ENCODE assay signal across 8 cellular contexts in genomic region chr17:76909971-76910760, GRCh38. TPM values are rescaled to one million over a fixed set of nuclear protein-coding genes. Genes with fewer than 3 reads are reported as not detected.
DNase-seq lines count a peak whose midpoint lies in the region; ATAC-seq and TF ChIP-seq lines count a peak whose summit lies in the region.

No MANE protein-coding gene starts in this region.

- CTCF ChIA-PET in OCI-LY7 (lab: Charles Lee; ENCODE audit: unreplicated experiment) = no interaction called here

- no peak for TF ChIP-seq EP300 in suprapubic skin (IDR thresholded peaks at IDR 0.05)

- H3K36me3 ChIP-seq in OCI-LY7 (ENCODE audit: insufficient read depth, low read length) (no peaks in the 10 kb centered on the region), brain microvascular endothelial cell (replicated peaks) (no peaks in the 10 kb centered on the region), lung (ENCODE audit: control insufficient read depth in 2 of 2, insufficient read depth in 2 of 2, low read length in 2 of 2) (no peaks in the 10 kb centered on the region), suprapubic skin (no peaks in the 10 kb centered on the region)

- in situ Hi-C loops in brain microvascular endothelial cell (cut with HindIII; ENCODE audit: low pct_ligation_motif_present, low sequenced_read_pairs) = no loop called here

- no peak for TF ChIP-seq POLR2A in suprapubic skin (IDR thresholded peaks at IDR 0.05)

- H3K79me2 ChIP-seq in OCI-LY7 (ENCODE audit: insufficient read depth, low read depth, low read length) = no peaks in the 10 kb centered on the region

- ATAC-seq in lung (ENCODE audit: insufficient read depth, low FRiP score) (no peak), GM19023 (IDR thresholded peaks at IDR 0.05; ENCODE audit: unreplicated experiment) (no peak)

- intact Hi-C loops in OCI-LY7 (cut with micrococcal nuclease; ENCODE audit: unreplicated experiment) = no loop called here

- H3K9me3 ChIP-seq in OCI-LY7 (ENCODE audit: low read length) (no peaks in the 10 kb centered on the region), lung (ENCODE audit: control insufficient read depth in 2 of 2, insufficient read depth in 1 of 2, low read length in 1 of 2) (peaks cover 0 to 4% of the 10 kb centered on the region in 2 donors), suprapubic skin (no peaks in the 10 kb centered on the region)

- DNase-seq in GM03348 (ENCODE audit: low spot score) (peak; percentile 72), OCI-LY7 (ENCODE audit: low spot score) (peak; percentile 49), brain microvascular endothelial cell (peak; percentile 24), lung (ENCODE audit: low spot score) (peak; percentile 42), suprapubic skin (ENCODE audit: low spot score in 2 of 2) (no peak), NCI-H2196 treated with DMSO at 0.1 percent for 48 hours (lab: John Stamatoyannopoulos, UW; ENCODE audit: unreplicated experiment) (no peak), NCI-H1436 treated with DMSO at 0.1 percent for 48 hours (lab: John Stamatoyannopoulos, UW) (no peak)

- TF ChIP-seq CTCF in OCI-LY7 (conservative IDR thresholded peaks at IDR 0.05; ENCODE audit: low read length) (no peak), brain microvascular endothelial cell (IDR thresholded peaks at IDR 0.05; ENCODE audit: low read depth, low read length, missing control alignments) (no peak), lung (IDR thresholded peaks at IDR 0.05; ENCODE audit: control extremely low read depth, extremely low read depth) (no peak), suprapubic skin (IDR thresholded peaks at IDR 0.05) (no peak)

- POLR2A ChIA-PET in OCI-LY7 (lab: Charles Lee) = interaction anchor here (1.3 kb wide), 1 partner anchor 9 kb away, joined by 3 read pairs; no protein-coding TSS in a partner anchor

- H3K9me2 ChIP-seq in OCI-LY7 (ENCODE audit: insufficient read depth, low read length) = no peaks in the 10 kb centered on the region

- H3K4me2 ChIP-seq in OCI-LY7 (ENCODE audit: low read length) = no peak overlapping the region

- 35 to 36% methylated on average over 13 of the region's 13 CpGs for WGBS in lung, 2 donors
- 30% methylated on average over 13 of the region's 13 CpGs for WGBS in suprapubic skin

- no peak overlapping the region for H2AFZ ChIP-seq in OCI-LY7 (ENCODE audit: low read length)

- H4K20me1 ChIP-seq in OCI-LY7 (ENCODE audit: insufficient read depth, low read length) = no peaks in the 10 kb centered on the region

- no peaks in the 10 kb centered on the region for H3K27me3 ChIP-seq in brain microvascular endothelial cell (replicated peaks)
- no peaks in the 10 kb centered on the region for H3K27me3 ChIP-seq in lung (ENCODE audit: control insufficient read depth, insufficient read depth)
- H3K27me3 ChIP-seq in suprapubic skin = peaks cover 25% of the 10 kb centered on the region

- BruUV-seq in OCI-LY7 (replicated peaks; lab: Mats Ljungman, UMichigan) = no TSS peak

- no peaks in the 10 kb centered on the region for H3K4me1 ChIP-seq in OCI-LY7 (ENCODE audit: insufficient read depth, low read length, poor library complexity, severe bottlenecking)
- peaks cover 0 to 1% of the 10 kb centered on the region in 2 donors for H3K4me1 ChIP-seq in lung (ENCODE audit: control insufficient read depth in 2 of 2, insufficient read depth in 2 of 2, low read length in 2 of 2)
- H3K4me1 ChIP-seq in suprapubic skin = no peaks in the 10 kb centered on the region

- H3K4me3 ChIP-seq in OCI-LY7 (ENCODE audit: low read depth, low read length, poor library complexity, severe bottlenecking) = no peak overlapping the region
- H3K4me3 ChIP-seq in brain microvascular endothelial cell (ENCODE audit: low read depth, low read length) = no peak overlapping the region
- H3K4me3 ChIP-seq in lung = peak overlapping the region; percentile 13
- H3K4me3 ChIP-seq in suprapubic skin = no peak overlapping the region

- H3K27ac ChIP-seq in OCI-LY7 (ENCODE audit: low read depth, low read length, poor library complexity, severe bottlenecking) (no peak overlapping the region), brain microvascular endothelial cell (no peak overlapping the region), lung (ENCODE audit: low read depth in 1 of 2, low read length in 1 of 2) (no peak overlapping the region), suprapubic skin (no peak overlapping the region)

RNA-seq across cellular contexts. Expression of gene MGAT5B, which starts 42.0 kb away (rescaled TPM):
- total RNA-seq in OCI-LY7 (2014; rRNA removed; shearing (Covaris generic)) = 1.3 and 2.5 TPM in 2 replicates
- 1.4 and 2.3 TPM in 2 replicates for total RNA-seq in OCI-LY7 (2022)
- under 1 TPM; 0.28 to 0.40 TPM for total RNA-seq in lung
- under 1 TPM; 0.52 to 0.67 TPM for polyA plus RNA-seq in lung
- total RNA-seq in suprapubic skin = under 1 TPM in 3 of 4 donors, not detected in 1; 0.26 to 0.72 (median 0.30) TPM

Comparison
In these comparisons a context has a peak if more than half of its experiments do, and no peak if none do; other contexts are left out.
1. DNase-seq: peak in GM03348 (single experiment), OCI-LY7 (single experiment), brain microvascular endothelial cell (single experiment) and lung (single experiment); none in suprapubic skin (0 of 2), NCI-H2196 treated with DMSO at 0.1 percent for 48 hours (single experiment) and NCI-H1436 treated with DMSO at 0.1 percent for 48 hours (single experiment).